In the genomic region with DNA sequence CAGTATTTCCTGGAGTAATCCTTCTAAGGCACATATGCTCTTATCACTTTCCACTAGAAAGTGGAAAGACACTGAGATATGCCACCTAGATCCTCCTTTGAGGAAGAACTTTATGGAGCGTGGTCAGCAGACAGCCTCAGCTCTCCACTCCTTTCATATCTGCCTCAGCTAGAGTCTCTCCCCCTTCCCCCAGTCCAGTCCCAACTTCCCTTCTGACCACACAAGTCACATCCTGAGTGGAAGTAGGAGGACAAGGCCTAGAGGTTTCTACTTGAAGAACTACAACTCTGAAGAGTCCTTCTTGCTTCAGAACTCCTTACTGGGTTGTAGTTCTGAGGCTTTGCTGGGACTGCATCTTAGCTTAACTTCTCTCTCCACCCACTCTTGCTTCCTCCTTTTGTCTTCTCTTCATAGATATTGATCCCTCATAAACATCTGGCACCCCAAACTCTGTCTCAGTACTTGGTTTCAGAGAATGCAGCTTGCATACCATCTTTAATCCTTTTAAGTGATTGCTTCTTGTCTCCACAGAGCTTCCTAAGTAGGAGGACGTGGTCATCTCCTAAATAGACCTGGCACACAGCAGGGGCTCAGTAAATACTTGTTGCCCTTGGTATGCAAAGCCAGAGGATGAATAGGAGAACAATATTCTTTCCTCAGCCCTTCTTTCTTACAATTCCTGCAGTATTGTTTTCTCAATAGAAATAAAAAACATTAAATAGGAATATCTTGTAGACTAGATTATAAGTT, we compare ENCODE assay signal across 28 cellular contexts.
DNase-seq lines count a peak whose midpoint lies in the region; ATAC-seq, FAIRE-seq and TF ChIP-seq lines count a peak whose summit lies in the region.
"Had no signal": no experiment of that assay in that cellular context is flagged by ENCODE, and none has a peak within 500 bp of the region (broad histone marks: within the 10 kb centered on the region; RNA-seq: fewer than 3 reads in every experiment).

No MANE protein-coding gene starts in this region.

- H3K9me1 ChIP-seq in K562 (ENCODE audit: control insufficient read depth, insufficient read depth, low read length): no peaks in the 10 kb centered on the region

- no peak overlapping the region for H3K4me3 ChIP-seq in GM23338
- H3K4me3 ChIP-seq in K562: no peak overlapping the region
- H3K4me3 ChIP-seq in upper lobe of right lung: no peak overlapping the region
- no peak overlapping the region for H3K4me3 ChIP-seq in gastrocnemius medialis
- no peak overlapping the region for H3K4me3 ChIP-seq in testis
- H3K4me3 ChIP-seq: GM23248, SJSA1 had no signal

- no peak overlapping the region for H3K27ac Mint-ChIP-seq in GM23338
- H3K27ac Mint-ChIP-seq: B cell; CD8-positive, alpha-beta T cell; T-cell had no signal

- no peaks in the 10 kb centered on the region for H3K36me3 Mint-ChIP-seq in GM23338 (ENCODE audit: low read depth)
- H3K36me3 Mint-ChIP-seq: CD8-positive, alpha-beta T cell; IgD-negative memory B cell; T-cell had no signal

- no peak for ATAC-seq in GM23338
- no peak for ATAC-seq in K562
- peak; percentile 21 for ATAC-seq in upper lobe of right lung
- ATAC-seq in gastrocnemius medialis: no peak
- ATAC-seq: CD8-positive, alpha-beta T cell; T-cell had no signal

- CTCF ChIA-PET in K562 (lab: Yijun Ruan, JAX; ENCODE audit: low intra/inter-chr PET ratio) (no interaction called here), HEK293T (lab: Yijun Ruan, JAX) (no interaction called here)

- H3K27me3 Mint-ChIP-seq in GM23338 (ENCODE audit: insufficient read depth, low read depth, poor library complexity): peaks cover 2% of the 10 kb centered on the region
- H3K27me3 Mint-ChIP-seq: IgD-negative memory B cell, T-cell had no signal

- FAIRE-seq in K562 (lab: Jason Lieb, UNC): no peak
- FAIRE-seq: GM12891 had no signal

- peaks cover 10% of the 10 kb centered on the region for H3K4me1 Mint-ChIP-seq in GM23338
- H3K4me1 Mint-ChIP-seq: B cell, IgD-negative memory B cell had no signal

- POLR2A ChIA-PET in K562 (lab: Yijun Ruan, JAX) (interaction anchor here (1.2 kb wide), 1 partner anchor 22 kb away, joined by 3 read pairs; no protein-coding TSS in a partner anchor), HEK293T (lab: Yijun Ruan, JAX) (no interaction called here)

- WGBS in K562 (ENCODE audit: insufficient coverage, low coverage, missing lambda C conversion rate): 0% methylated on average over 2 of the region's 2 CpGs
- WGBS in testis, 2 donors: 76 to 85% methylated on average over 2 of the region's 2 CpGs

- no TSS peak for BruUV-seq in K562 (replicated peaks; lab: Mats Ljungman, UMichigan)

- H3K9me2 ChIP-seq in GM23338 (ENCODE audit: insufficient read depth): peaks cover 13% of the 10 kb centered on the region; the same call in 1 of the 2 replicates

- peaks cover 9% of the 10 kb centered on the region for H3K4me1 ChIP-seq in GM23338 (ENCODE audit: insufficient read depth)
- peaks cover 0 to 6% of the 10 kb centered on the region in 2 experiments; a peak in 2 of 5 replicates for H3K4me1 ChIP-seq in K562 (replicated peaks in 1 of 2; ENCODE audit: control insufficient read depth in 2 of 2, insufficient read depth in 2 of 2, low read length in 2 of 2)
- H3K4me1 ChIP-seq in upper lobe of right lung: no peaks in the 10 kb centered on the region
- H3K4me1 ChIP-seq in gastrocnemius medialis: no peaks in the 10 kb centered on the region
- H3K4me1 ChIP-seq in testis: no peaks in the 10 kb centered on the region
- H3K4me1 ChIP-seq: Caco-2, SJSA1 had no signal

- intact Hi-C loops in K562 (cut with micrococcal nuclease) (loop anchor here (10.0 kb wide), 1 partner anchor 455 kb away; no protein-coding TSS in a partner anchor), upper lobe of right lung (cut with DNase I) (no loop called here), gastrocnemius medialis (cut with DNase I; ENCODE audit: low total_unique reads) (no loop called here), testis (cut with DNase I; ENCODE audit: low total_unique reads) (no loop called here)

- no peak overlapping the region for H3K9ac ChIP-seq in K562 (ENCODE audit: insufficient read depth in 1 of 2, low read depth in 2 of 2, low read length in 2 of 2)
- H3K9ac ChIP-seq: GM23248 had no signal

- H3K4me2 ChIP-seq in GM23338 (no peak overlapping the region), K562 (ENCODE audit: insufficient read depth, low read length) (no peak overlapping the region)

- H2AFZ ChIP-seq in GM23338: no peak overlapping the region
- H2AFZ ChIP-seq in K562 (ENCODE audit: low read depth, low read length): peak overlapping the region; percentile 100; the same call in 1 of the 2 replicates
- H2AFZ ChIP-seq: GM23248 had no signal

- H3K9me3 ChIP-seq in K562 (replicated peaks; ENCODE audit: control insufficient read depth, insufficient read depth, low read depth, low read length) (no peaks in the 10 kb centered on the region), upper lobe of right lung (no peaks in the 10 kb centered on the region), gastrocnemius medialis (no peaks in the 10 kb centered on the region), testis (no peaks in the 10 kb centered on the region)
- H3K9me3 ChIP-seq: Caco-2, SJSA1 had no signal

- no peak for TF ChIP-seq EP300 in K562 (IDR thresholded peaks at IDR 0.05; ENCODE audit: low read length)

- no peaks in the 10 kb centered on the region for H3K27me3 ChIP-seq in GM23338 (ENCODE audit: insufficient read depth)
- no peaks in the 10 kb centered on the region for H3K27me3 ChIP-seq in K562 (ENCODE audit: control insufficient read depth in 2 of 2, insufficient read depth in 2 of 2, low read length in 2 of 2)
- no peaks in the 10 kb centered on the region for H3K27me3 ChIP-seq in upper lobe of right lung
- H3K27me3 ChIP-seq in gastrocnemius medialis: no peaks in the 10 kb centered on the region
- no peaks in the 10 kb centered on the region for H3K27me3 ChIP-seq in testis
- H3K27me3 ChIP-seq: SJSA1 had no signal

- DNase-seq in GM23338 (ENCODE audit: low spot score) (no peak), OCI-M1 (lab: John Stamatoyannopoulos, UW) (peak; percentile 3), K562 (ENCODE audit: extremely low read depth in 1 of 4, low spot score in 3 of 4) (no peak), upper lobe of right lung (no peak), gastrocnemius medialis (no peak), HEK293T (ENCODE audit: extremely low spot score) (no peak), testis (no peak)
- DNase-seq: Caco-2; CD8-positive, alpha-beta T cell; GDM1; GM23248; H9; Karpas-422; NCI-H1105; NCI-H1436 treated with DMSO at 0.1 percent for 48 hours; NCI-H187 treated with DMSO at 0.1 percent for 48 hours; NCI-H2171 treated with DMSO at 0.1 percent for 48 hours; NCI-H345; NCI-H510A treated with DMSO at 0.1 percent for 48 hours; NCI-H748 treated with DMSO at 0.1 percent for 48 hours; Right ventricle myocardium superior; RPMI8226; T-cell had no signal

- no peaks in the 10 kb centered on the region for H3K9me3 Mint-ChIP-seq in GM23338
- H3K9me3 Mint-ChIP-seq: CD8-positive, alpha-beta T cell; H9; IgD-negative memory B cell; T-cell had no signal

- no peak overlapping the region for H3K27ac ChIP-seq in GM23338 (ENCODE audit: low read depth)
- no peak overlapping the region for H3K27ac ChIP-seq in K562 (ENCODE audit: extremely low read depth, low read depth, low read length)
- no peak overlapping the region for H3K27ac ChIP-seq in upper lobe of right lung
- no peak overlapping the region for H3K27ac ChIP-seq in gastrocnemius medialis
- H3K27ac ChIP-seq in testis: no peak overlapping the region
- H3K27ac ChIP-seq: C4-2B, GM23248, SJSA1 had no signal

- H3K4me3 Mint-ChIP-seq in GM23338: no peak overlapping the region
- H3K4me3 Mint-ChIP-seq: B cell; CD8-positive, alpha-beta T cell; H9; IgD-negative memory B cell; T-cell had no signal

- H3K79me2 ChIP-seq in GM23338 (replicated peaks; ENCODE audit: insufficient read depth) (no peaks in the 10 kb centered on the region), K562 (ENCODE audit: control insufficient read depth, insufficient read depth, low read length) (no peaks in the 10 kb centered on the region)

- H3K36me3 ChIP-seq in GM23338 (ENCODE audit: insufficient read depth) (no peaks in the 10 kb centered on the region), K562 (ENCODE audit: control insufficient read depth, insufficient read depth, low read length) (no peaks in the 10 kb centered on the region), upper lobe of right lung (no peaks in the 10 kb centered on the region), gastrocnemius medialis (no peaks in the 10 kb centered on the region), testis (ENCODE audit: low read depth, missing control alignments) (no peaks in the 10 kb centered on the region)
- H3K36me3 ChIP-seq: SJSA1 had no signal

- TF ChIP-seq RAD21 in K562 (CRISPR knock-in tag; conservative IDR thresholded peaks at IDR 0.05 in 1 of 2, IDR thresholded peaks at IDR 0.05 in 1 of 2): no peak

- H4K20me1 ChIP-seq in GM23338 (replicated peaks; ENCODE audit: insufficient read depth) (no peaks in the 10 kb centered on the region), K562 (replicated peaks; ENCODE audit: control insufficient read depth, insufficient read depth, low read length) (no peaks in the 10 kb centered on the region)

- no peak for TF ChIP-seq POLR2A in K562 (conservative IDR thresholded peaks at IDR 0.05)
- no peak for TF ChIP-seq POLR2A in gastrocnemius medialis (IDR thresholded peaks at IDR 0.05)
- TF ChIP-seq POLR2A in testis (IDR thresholded peaks at IDR 0.05): no peak

- in situ Hi-C loops in K562 (cut with MboI) (no loop called here), gastrocnemius medialis (cut with MboI; ENCODE audit: low sequenced_read_pairs in 4 of 4) (loop anchor here in 2 of 4 donors (5.0 to 25.0 kb wide), 2 partner anchors 213 to 218 kb away; no protein-coding TSS in a partner anchor)

- TF ChIP-seq CTCF in GM23338 (conservative IDR thresholded peaks at IDR 0.05; ENCODE audit: low read depth in 2 of 2) (no peak), K562 (IDR thresholded peaks at IDR 0.05 in 2 of 3, conservative IDR thresholded peaks at IDR 0.05 in 1 of 3; ENCODE audit: insufficient read depth in 2 of 3, low read depth in 1 of 3, low read length in 3 of 3) (no peak), upper lobe of right lung (IDR thresholded peaks at IDR 0.05) (no peak), gastrocnemius medialis (IDR thresholded peaks at IDR 0.05 in 4 of 5, conservative IDR thresholded peaks at IDR 0.05 in 1 of 5) (no peak), testis (IDR thresholded peaks at IDR 0.05) (no peak)

- no peaks in the 10 kb centered on the region for H3F3A ChIP-seq in GM23338 (replicated peaks; ENCODE audit: low read depth)

TF ChIP-seq in GM23338, 12 proteins besides CTCF, POLR2A, EP300 and RAD21 (continues in another document):
- TF ChIP-seq ZNF331 (CRISPR knock-in tag; IDR thresholded peaks at IDR 0.05; ENCODE audit: low read depth) (no peak), CREB1 (CRISPR knock-in tag; IDR thresholded peaks at IDR 0.05; ENCODE audit: low read depth) (no peak)

TF ChIP-seq in HEK293T, 16 proteins besides CTCF, POLR2A, EP300 and RAD21 (continues in another document):
- TF ChIP-seq LEF1 (IDR thresholded peaks at IDR 0.05; ENCODE audit: borderline replicate concordance) (no peak), TARDBP (IDR thresholded peaks at IDR 0.05) (no peak), CTBP1 (IDR thresholded peaks at IDR 0.05; ENCODE audit: borderline replicate concordance) (no peak), FOXM1 (IDR thresholded peaks at IDR 0.05; ENCODE audit: borderline replicate concordance) (no peak), FOXA1 (IDR thresholded peaks at IDR 0.05) (no peak), BHLHE40 (IDR thresholded peaks at IDR 0.05; ENCODE audit: borderline replicate concordance) (no peak)
